ENCODE assay signal across 17 cellular contexts in the genomic region with DNA sequence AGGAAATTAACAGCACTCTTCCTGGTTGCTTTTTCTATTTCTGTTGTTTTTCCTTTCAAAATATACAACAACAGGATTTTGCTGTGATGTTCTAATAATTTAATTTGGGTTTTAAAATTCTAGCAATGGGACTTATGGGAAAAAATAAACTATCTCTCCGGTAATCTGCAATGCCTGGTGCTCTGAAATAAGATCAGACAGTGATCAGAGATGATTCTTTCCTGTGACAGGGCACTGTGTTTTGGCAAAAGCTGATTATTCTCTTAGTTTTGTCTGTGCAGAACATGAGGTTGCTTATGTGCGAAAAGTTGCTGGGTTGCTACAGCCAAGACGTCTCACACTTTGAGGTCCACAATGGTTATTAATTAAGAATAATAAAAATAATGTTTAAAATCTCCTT.
A peak's percentile ranks its signal among the peaks of the same experiment; 100 is the strongest.
DNase-seq lines count a peak whose midpoint lies in the region; ATAC-seq and TF ChIP-seq lines count a peak whose summit lies in the region.
"Had no signal": no experiment of that assay in that cellular context is flagged by ENCODE, and none has a peak within 500 bp of the region (broad histone marks: within the 10 kb centered on the region; RNA-seq: fewer than 3 reads in every experiment).

No MANE protein-coding gene starts in this region.

- H3K27me3 ChIP-seq in cardiac muscle cell = no peaks in the 10 kb centered on the region
- no peaks in the 10 kb centered on the region for H3K27me3 ChIP-seq in hepatocyte
- H3K27me3 ChIP-seq: BLaER1 had no signal

- H3K4me3 ChIP-seq in cardiac muscle cell = no peak overlapping the region
- H3K4me3 ChIP-seq in SK-N-MC = peak overlapping the region; percentile 32
- H3K4me3 ChIP-seq in hepatocyte = no peak overlapping the region
- H3K4me3 ChIP-seq: A549, BLaER1, GM23338 had no signal

- peak overlapping the region; percentile 92 for H3K27ac ChIP-seq in cardiac muscle cell
- peak overlapping the region; percentile 93 for H3K27ac ChIP-seq in SK-N-MC
- H3K27ac ChIP-seq in hepatocyte = peak overlapping the region; percentile 71
- H3K27ac ChIP-seq: 22Rv1, A549, BLaER1 had no signal

- H3K9ac ChIP-seq in SK-N-MC (ENCODE audit: insufficient read length) = peak overlapping the region; percentile 8
- H3K9ac ChIP-seq: BLaER1 had no signal

- intact Hi-C loops in Right ventricle myocardium inferior (cut with DNase I) = loop anchor here (5.0 to 10.0 kb wide), 4 partner anchors 130 to 567 kb away; no protein-coding TSS in a partner anchor

- H3K4me1 ChIP-seq in cardiac muscle cell (ENCODE audit: low read depth) (peaks cover 30% of the 10 kb centered on the region), hepatocyte (ENCODE audit: insufficient read depth) (peaks cover 2% of the 10 kb centered on the region)
- H3K4me1 ChIP-seq: A549, BLaER1 had no signal

- peak overlapping the region; percentile 55 for H3K4me2 ChIP-seq in hepatocyte
- H3K4me2 ChIP-seq: A549, BLaER1, GM23338 had no signal

- H3K79me2 ChIP-seq in hepatocyte = no peaks in the 10 kb centered on the region

- DNase-seq in cardiac muscle cell (ENCODE audit: low read depth in 1 of 2, low spot score in 1 of 2) (no peak), Right ventricle myocardium inferior (ENCODE audit: missing footprints) (no peak), SK-N-MC (ENCODE audit: low read depth, low spot score) (no peak), hepatocyte (ENCODE audit: low spot score) (no peak), activated gamma-delta T cell treated with Interleukin-2 at 50 U/mL for 16 hours (no peak)
- DNase-seq: CD4-positive, alpha-beta memory T cell; DMS153; DMS79; GDM1; HCEC 1CT; IMR-90 had no signal

- H4K20me1 ChIP-seq in hepatocyte (ENCODE audit: insufficient read depth, poor library complexity, severe bottlenecking) = no peaks in the 10 kb centered on the region
- H4K20me1 ChIP-seq: BLaER1 had no signal

- no peak overlapping the region for H2AFZ ChIP-seq in hepatocyte
- H2AFZ ChIP-seq: GM23338 had no signal

- H3K9me3 ChIP-seq in cardiac muscle cell (ENCODE audit: low read depth) (no peaks in the 10 kb centered on the region), SK-N-MC (ENCODE audit: low read depth, low read length) (no peaks in the 10 kb centered on the region), hepatocyte (ENCODE audit: low read depth) (no peaks in the 10 kb centered on the region)
- H3K9me3 ChIP-seq: A549, BLaER1 had no signal

- TF ChIP-seq CTCF in cardiac muscle cell (IDR thresholded peaks at IDR 0.05; ENCODE audit: low read depth, low read length) (no peak), hepatocyte (IDR thresholded peaks at IDR 0.05; ENCODE audit: poor library complexity) (no peak)

- no peaks in the 10 kb centered on the region for H3K36me3 ChIP-seq in cardiac muscle cell
- no peaks in the 10 kb centered on the region for H3K36me3 ChIP-seq in SK-N-MC (ENCODE audit: insufficient read depth, low read length)
- no peaks in the 10 kb centered on the region for H3K36me3 ChIP-seq in hepatocyte (replicated peaks; ENCODE audit: insufficient read depth, low read depth)
- H3K36me3 ChIP-seq: BLaER1 had no signal

- ATAC-seq in Right ventricle myocardium inferior = no peak
- ATAC-seq in HG02938 (IDR thresholded peaks at IDR 0.05; ENCODE audit: unreplicated experiment) = no peak
- ATAC-seq in GM21528 (IDR thresholded peaks at IDR 0.05; ENCODE audit: low FRiP score, unreplicated experiment) = no peak
- ATAC-seq: A549, GM23338 had no signal

- H3K9me2 ChIP-seq in hepatocyte (replicated peaks; ENCODE audit: insufficient read depth) = no peaks in the 10 kb centered on the region

- WGBS in hepatocyte (ENCODE audit: low lambda C conversion rate, missing lambda C conversion rate) = 77% methylated on average over 3 of the region's 3 CpGs
